Comparison of ENCODE assay signal across 8 cellular contexts in genomic region chr10:103685880-103686669, GRCh38.
DNase-seq lines count a peak whose midpoint lies in the region; TF ChIP-seq lines count a peak whose summit lies in the region.

No MANE protein-coding gene starts in this region.

- TF ChIP-seq CTCF in BJ (IDR thresholded peaks at IDR 0.05; ENCODE audit: insufficient read depth, low read depth, low read length) = peak; percentile 97
- TF ChIP-seq CTCF in RWPE1 (conservative IDR thresholded peaks at IDR 0.05; ENCODE audit: low read depth) = peak; percentile 87
- peak; percentile 99 for TF ChIP-seq CTCF in foreskin fibroblast (IDR thresholded peaks at IDR 0.05; ENCODE audit: low read depth, low read length)
- peak; percentile 95 for TF ChIP-seq CTCF in osteoblast (IDR thresholded peaks at IDR 0.05; ENCODE audit: extremely low read depth, low read depth, low read length)
- peak; percentile 89 to 98 (median 94) for TF ChIP-seq CTCF in thyroid gland (IDR thresholded peaks at IDR 0.05)

- H3K9me3 ChIP-seq in osteoblast (ENCODE audit: low read depth, low read length) = no peaks in the 10 kb centered on the region
- no peaks in the 10 kb centered on the region for H3K9me3 ChIP-seq in thyroid gland

- H3K4me3 Mint-ChIP-seq in activated T-helper 2 cell treated with anti-CD3 and anti-CD28 coated beads, Interferon-gamma antibody, Interleukin-2, Interleukin-4, amounts not matched to agents 10 μg/mL and 5 μg/mL and 100 μg/mL, durations not matched to agents 14 hours and 24 hours and 36 hours (ENCODE audit: low read depth) = no peak overlapping the region

- H3K4me1 ChIP-seq in osteoblast (ENCODE audit: insufficient read depth, low read length) = no peaks in the 10 kb centered on the region
- no peaks in the 10 kb centered on the region for H3K4me1 ChIP-seq in thyroid gland

- no peaks in the 10 kb centered on the region for H4K20me1 ChIP-seq in osteoblast (ENCODE audit: insufficient read depth, low read length)

- POLR2A ChIA-PET in BJ (lab: Charles Lee) = no interaction called here
- POLR2A ChIA-PET in RWPE1 (lab: Yijun Ruan, JAX; ENCODE audit: low non-redundant PET) = no interaction called here

- H3K9me3 Mint-ChIP-seq in activated T-helper 2 cell treated with anti-CD3 and anti-CD28 coated beads, Interferon-gamma antibody, Interleukin-2, Interleukin-4, amounts not matched to agents 10 μg/mL and 5 μg/mL and 100 μg/mL, durations not matched to agents 14 hours and 24 hours and 36 hours = no peaks in the 10 kb centered on the region

- H3K4me2 ChIP-seq in osteoblast (ENCODE audit: insufficient read depth, low read length) = no peak overlapping the region

- peaks cover 3% of the 10 kb centered on the region for H3K4me1 Mint-ChIP-seq in activated T-helper 2 cell treated with anti-CD3 and anti-CD28 coated beads, Interferon-gamma antibody, Interleukin-2, Interleukin-4, amounts not matched to agents 10 μg/mL and 5 μg/mL and 100 μg/mL, durations not matched to agents 14 hours and 24 hours and 36 hours (ENCODE audit: low read depth)

- no peaks in the 10 kb centered on the region for H3K36me3 Mint-ChIP-seq in activated T-helper 2 cell treated with anti-CD3 and anti-CD28 coated beads, Interferon-gamma antibody, Interleukin-2, Interleukin-4, amounts not matched to agents 10 μg/mL and 5 μg/mL and 100 μg/mL, durations not matched to agents 14 hours and 24 hours and 36 hours (ENCODE audit: low read depth)

- WGBS in thyroid gland, 2 donors = 21 to 23% methylated on average over 7 to 8 of the region's 8 CpGs

- no peak overlapping the region for H3K4me3 ChIP-seq in BJ (ENCODE audit: low read depth, low read length)
- H3K4me3 ChIP-seq in foreskin fibroblast (ENCODE audit: low read depth in 1 of 2, low read length in 2 of 2) = no peak overlapping the region
- H3K4me3 ChIP-seq in osteoblast (ENCODE audit: insufficient read depth, low read length) = no peak overlapping the region
- no peak overlapping the region for H3K4me3 ChIP-seq in thyroid gland (replicated peaks in 1 of 3)

- H3K27ac ChIP-seq in RWPE1 (peak overlapping the region; percentile 52), osteoblast (ENCODE audit: low read depth, low read length) (no peak overlapping the region), thyroid gland (no peak overlapping the region)

- H2AFZ ChIP-seq in osteoblast (ENCODE audit: low read length) = no peak overlapping the region

- TF ChIP-seq POLR2A in GM19193 (IDR thresholded peaks at IDR 0.05; ENCODE audit: extremely low read depth, insufficient read depth, insufficient read length) = peak; percentile 21
- no peak for TF ChIP-seq POLR2A in thyroid gland (IDR thresholded peaks at IDR 0.05)

- no peak overlapping the region for H3K27ac Mint-ChIP-seq in activated T-helper 2 cell treated with anti-CD3 and anti-CD28 coated beads, Interferon-gamma antibody, Interleukin-2, Interleukin-4, amounts not matched to agents 10 μg/mL and 5 μg/mL and 100 μg/mL, durations not matched to agents 14 hours and 24 hours and 36 hours

- intact Hi-C loops in activated T-helper 2 cell treated with anti-CD3 and anti-CD28 coated beads, Interferon-gamma antibody, Interleukin-2, Interleukin-4, amounts not matched to agents 10 μg/mL and 5 μg/mL and 100 μg/mL, durations not matched to agents 14 hours and 24 hours and 36 hours (cut with micrococcal nuclease) = loop anchor here (1.0 kb wide), 1 partner anchor 81 kb away; no protein-coding TSS in a partner anchor
- intact Hi-C loops in thyroid gland (cut with DNase I) = loop anchor here (2.0 to 10.0 kb wide), 2 partner anchors 81 to 271 kb away; no protein-coding TSS in a partner anchor

- CTCF ChIA-PET in BJ (lab: Yijun Ruan, JAX) (interaction anchor here (0.6 to 9.6 kb wide), 37 partner anchors 10 to 270 kb away, joined by 3 to 98 read pairs (median 7); no protein-coding TSS in a partner anchor), RWPE1 (lab: Yijun Ruan, JAX) (interaction anchor here (0.6 to 1.8 kb wide), 24 partner anchors 10 to 833 kb away, joined by 3 to 13 read pairs (median 5); partner anchors contain the start of gene NEURL1)

- DNase-seq in BJ (ENCODE audit: low read depth) (no peak), HPDE6-E6E7 (ENCODE audit: extremely low spot score) (peak; percentile 64), RWPE1 (ENCODE audit: low spot score) (peak; percentile 79), foreskin fibroblast (peak; percentile 80 to 87), osteoblast (ENCODE audit: insufficient read length, low spot score, missing footprints) (peak; percentile 98), thyroid gland (peak; percentile 73 to 78)
- peak; percentile 65 for DNase-seq in activated T-helper 2 cell treated with anti-CD3 and anti-CD28 coated beads, Interferon-gamma antibody, Interleukin-2, Interleukin-4, amounts not matched to agents 10 μg/mL and 5 μg/mL and 100 μg/mL, durations not matched to agents 14 hours and 24 hours and 36 hours (ENCODE audit: low spot score)

- no peaks in the 10 kb centered on the region for H3K79me2 ChIP-seq in osteoblast (ENCODE audit: insufficient read depth, low read length)

- H3K36me3 ChIP-seq in BJ (ENCODE audit: control insufficient read depth, insufficient read depth, low read length) = no peaks in the 10 kb centered on the region
- no peaks in the 10 kb centered on the region for H3K36me3 ChIP-seq in osteoblast (ENCODE audit: insufficient read depth, low read length)
- H3K36me3 ChIP-seq in thyroid gland = no peaks in the 10 kb centered on the region

- H3K27me3 ChIP-seq in BJ (ENCODE audit: control insufficient read depth, insufficient read depth, low read length) = no peaks in the 10 kb centered on the region
- no peaks in the 10 kb centered on the region for H3K27me3 ChIP-seq in osteoblast (ENCODE audit: insufficient read depth, low read length)
- no peaks in the 10 kb centered on the region for H3K27me3 ChIP-seq in thyroid gland

- H3K27me3 Mint-ChIP-seq in activated T-helper 2 cell treated with anti-CD3 and anti-CD28 coated beads, Interferon-gamma antibody, Interleukin-2, Interleukin-4, amounts not matched to agents 10 μg/mL and 5 μg/mL and 100 μg/mL, durations not matched to agents 14 hours and 24 hours and 36 hours (ENCODE audit: low read depth) = no peaks in the 10 kb centered on the region
